1 cellular context compared by ENCODE assay signal in genomic region chr19:56146904-56147303, GRCh38.
TF ChIP-seq lines count a peak whose summit lies in the region.

No MANE protein-coding gene starts in this region.

TF ChIP-seq in HepG2, 621 proteins besides CTCF, POLR2A, EP300 and RAD21:
- peak; percentile 77 for TF ChIP-seq AGO2 (optimal IDR thresholded peaks at IDR 0.05; ENCODE audit: low read depth, low read length)
- peak; percentile 84 for TF ChIP-seq RBFOX2 (IDR thresholded peaks at IDR 0.05; ENCODE audit: low read depth, low read length)
- TF ChIP-seq PAWR (CRISPR knock-in tag; IDR thresholded peaks at IDR 0.05; ENCODE audit: borderline replicate concordance) = no peak
- TF ChIP-seq DR1 (CRISPR knock-in tag; IDR thresholded peaks at IDR 0.05) = no peak
- TF ChIP-seq ZBTB20 (CRISPR knock-in tag; IDR thresholded peaks at IDR 0.05; ENCODE audit: borderline replicate concordance, low read depth) = no peak
